25 cellular contexts compared by ENCODE assay signal in the genomic region with DNA sequence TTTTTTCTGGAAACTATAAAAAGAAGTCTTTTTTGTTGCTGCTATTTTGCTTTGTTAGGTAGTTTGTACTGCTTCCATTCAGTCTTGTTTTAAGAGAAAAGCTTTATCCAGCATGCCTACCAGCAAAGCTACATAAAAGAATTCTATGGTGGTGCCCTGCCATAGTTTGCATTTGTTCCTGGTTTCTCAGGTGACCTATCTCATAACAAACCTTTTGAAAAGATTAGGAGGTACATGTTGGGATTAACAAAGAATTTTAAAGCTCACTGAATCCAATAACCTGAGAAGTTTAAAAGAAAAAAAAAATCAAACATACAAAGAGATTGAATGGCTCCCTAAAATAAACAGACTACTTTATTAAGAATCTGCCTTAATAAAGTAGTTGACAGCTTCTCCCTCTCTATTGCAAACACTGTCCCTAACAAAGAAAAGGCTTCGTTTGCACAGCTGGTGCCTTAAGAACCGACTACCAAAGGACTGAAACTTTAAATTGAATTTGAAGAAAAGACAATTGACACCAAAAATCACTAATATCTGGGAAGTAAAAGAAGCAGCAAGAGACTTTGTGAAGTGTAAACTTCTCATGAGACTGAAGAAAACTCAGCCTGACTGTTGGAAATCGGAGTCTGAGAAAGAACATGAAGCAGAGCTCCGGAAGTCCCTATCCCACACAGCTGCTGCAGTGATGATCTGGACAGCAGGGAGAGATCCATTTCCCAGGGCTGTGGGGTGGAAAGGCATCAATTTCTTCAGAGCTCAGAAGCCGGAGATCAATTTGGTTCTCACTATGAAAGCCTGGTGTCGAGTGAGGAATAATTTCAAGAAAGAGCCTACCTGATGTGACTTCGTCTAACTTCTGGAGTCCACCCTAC.
A peak's percentile ranks its signal among the peaks of the same experiment; 100 is the strongest.
DNase-seq lines count a peak whose midpoint lies in the region; ATAC-seq and TF ChIP-seq lines count a peak whose summit lies in the region.
"Had no signal": no experiment of that assay in that cellular context is flagged by ENCODE, and none has a peak within 500 bp of the region (broad histone marks: within the 10 kb centered on the region; RNA-seq: fewer than 3 reads in every experiment).

No MANE protein-coding gene starts in this region.

- H3K4me1 ChIP-seq in Caco-2 (peaks cover 18% of the 10 kb centered on the region), H9 (ENCODE audit: insufficient read depth, low read length) (peaks cover 4% of the 10 kb centered on the region), GM23248 (ENCODE audit: insufficient read depth) (peaks cover 18% of the 10 kb centered on the region)
- H3K4me1 ChIP-seq: adrenal gland, gastrocnemius medialis, prostate gland, sigmoid colon, tibial nerve had no signal

- H3K9me3 ChIP-seq in Caco-2, result peaks cover 8% of the 10 kb centered on the region
- H3K9me3 ChIP-seq in H9 (ENCODE audit: control insufficient read depth, low read depth, low read length), result peaks cover 4% of the 10 kb centered on the region
- H3K9me3 ChIP-seq in GM23248 (ENCODE audit: low read depth), result no peaks in the 10 kb centered on the region
- H3K9me3 ChIP-seq: adrenal gland, gastrocnemius medialis, prostate gland, sigmoid colon had no signal

- H2BK120ac ChIP-seq in H9 (ENCODE audit: low read depth, low read length, poor library complexity, severe bottlenecking), result no peak overlapping the region

- no peak overlapping the region for H4K5ac ChIP-seq in H9 (ENCODE audit: insufficient read length, low read depth, low read length)

- no peak overlapping the region for H2BK5ac ChIP-seq in H9 (ENCODE audit: insufficient read length, low read length)

- peak overlapping the region; percentile 83 for H2BK20ac ChIP-seq in H9 (ENCODE audit: low read depth, low read length, poor library complexity, severe bottlenecking)

- H4K20me1 ChIP-seq in H9 (ENCODE audit: control insufficient read depth, insufficient read depth, insufficient read length), result no peaks in the 10 kb centered on the region
- H4K20me1 ChIP-seq in GM23248 (ENCODE audit: insufficient read depth), result no peaks in the 10 kb centered on the region

- H3K4me3 ChIP-seq in Caco-2 (ENCODE audit: low read depth, low read length), result no peak overlapping the region
- H3K4me3 ChIP-seq in GM23248, result no peak overlapping the region
- H3K4me3 ChIP-seq: adrenal gland, gastrocnemius medialis, K562, prostate gland, sigmoid colon, tibial nerve had no signal

- no peaks in the 10 kb centered on the region for H3K23me2 ChIP-seq in H9 (ENCODE audit: insufficient read length, low read depth, low read length, poor library complexity, severe bottlenecking)

- H3K9ac ChIP-seq in H9 (ENCODE audit: extremely low read depth, insufficient read length, low read length), result no peak overlapping the region
- no peak overlapping the region for H3K9ac ChIP-seq in GM23248

- H3K9me3 Mint-ChIP-seq in Caco-2 (ENCODE audit: unreplicated experiment), result peaks cover 12% of the 10 kb centered on the region
- H3K9me3 Mint-ChIP-seq in H9, result peaks cover 10 to 15% of the 10 kb centered on the region in 2 experiments
- H3K9me3 Mint-ChIP-seq in brain, result peaks cover under 1 to 11% (median 8%) of the 10 kb centered on the region in 5 experiments
- peaks cover 11% of the 10 kb centered on the region for H3K9me3 Mint-ChIP-seq in nephron
- H3K9me3 Mint-ChIP-seq: activated CD4-positive, alpha-beta memory T cell treated with anti-CD3 and anti-CD28 coated beads, Interleukin-2, amount 10 ng/mL, durations not matched to agents 7 days and 5 days; stimulated activated effector memory CD8-positive, alpha-beta T cell treated with anti-CD3 and anti-CD28 coated beads, Interleukin-12 subunit alpha, Interleukin-12 subunit beta, amount 100 ng/mL, for 72 hours had no signal

- no peaks in the 10 kb centered on the region for H3K9me2 ChIP-seq in GM23248 (ENCODE audit: insufficient read depth)

- no peak overlapping the region for H2AK5ac ChIP-seq in H9 (ENCODE audit: insufficient read length, low read length)

- no TSS peak for BruUV-seq in Caco-2 (replicated peaks; lab: Mats Ljungman, UMichigan)

- H2BK15ac ChIP-seq in H9 (ENCODE audit: low read depth, low read length), result no peak overlapping the region

- H3K79me1 ChIP-seq in H9 (ENCODE audit: insufficient read depth, low read depth, low read length, poor library complexity, severe bottlenecking), result no peaks in the 10 kb centered on the region

- H3K27ac ChIP-seq in H9 (ENCODE audit: insufficient read length, low read depth, low read length), result no peak overlapping the region
- H3K27ac ChIP-seq in GM23248, result no peak overlapping the region
- H3K27ac ChIP-seq: adrenal gland, gastrocnemius medialis, prostate gland, sigmoid colon, tibial nerve had no signal

- no peak overlapping the region for H3K56ac ChIP-seq in H9 (ENCODE audit: insufficient read length, low read depth, low read length)

- H4K8ac ChIP-seq in H9 (replicated peaks; ENCODE audit: insufficient read length, low read depth, low read length), result no peak overlapping the region

- no peaks in the 10 kb centered on the region for H3K27me3 Mint-ChIP-seq in Caco-2 (ENCODE audit: insufficient read depth, unreplicated experiment)
- no peaks in the 10 kb centered on the region for H3K27me3 Mint-ChIP-seq in H9 (ENCODE audit: low read depth)
- peaks cover 3% of the 10 kb centered on the region for H3K27me3 Mint-ChIP-seq in brain
- H3K27me3 Mint-ChIP-seq in nephron (ENCODE audit: low read depth), result no peaks in the 10 kb centered on the region
- H3K27me3 Mint-ChIP-seq: activated naive CD4-positive, alpha-beta T cell treated with anti-CD3 and anti-CD28 coated beads, Interleukin-2, amount 10 ng/mL, durations not matched to agents 7 days and 5 days had no signal

- WGBS in H9 (ENCODE audit: extremely low coverage, insufficient read length, low lambda C conversion rate), result no CpG with 5 or more reads among the region's 7 CpGs
- 65 to 71% methylated on average over 7 of the region's 7 CpGs for WGBS in GM23248 (ENCODE audit: low coverage in 1 of 2, low lambda C conversion rate in 2 of 2, missing lambda C conversion rate in 2 of 2), 2 experiments

- peak overlapping the region; percentile 32 for H3K27ac Mint-ChIP-seq in Caco-2 (ENCODE audit: unreplicated experiment)
- H3K27ac Mint-ChIP-seq in H9, result peak overlapping the region in 2 of 3 experiments; percentile 53 to 86; a peak in 4 of 7 replicates
- peak overlapping the region in 4 of 5 experiments; percentile 61 to 92 (median 71) for H3K27ac Mint-ChIP-seq in brain
- H3K27ac Mint-ChIP-seq in nephron, result peak overlapping the region; percentile 25 to 73 (median 65)
- H3K27ac Mint-ChIP-seq: activated CD4-positive, alpha-beta memory T cell treated with anti-CD3 and anti-CD28 coated beads, Interleukin-2, amount 10 ng/mL, durations not matched to agents 7 days and 5 days; activated naive CD4-positive, alpha-beta T cell treated with anti-CD3 and anti-CD28 coated beads, Interleukin-2, amount 10 ng/mL, durations not matched to agents 7 days and 5 days; CD8-positive, alpha-beta memory T cell; stimulated activated effector memory CD8-positive, alpha-beta T cell treated with anti-CD3 and anti-CD28 coated beads, Interleukin-12 subunit alpha, Interleukin-12 subunit beta, amount 100 ng/mL, for 72 hours had no signal

- H3K4me2 ChIP-seq in H9 (ENCODE audit: insufficient read depth, insufficient read length, low read length) (no peak overlapping the region), GM23248 (ENCODE audit: unreplicated experiment) (no peak overlapping the region)

- H3K4me3 Mint-ChIP-seq in Caco-2 (ENCODE audit: unreplicated experiment), result no peak overlapping the region
- H3K4me3 Mint-ChIP-seq in H9, result no peak overlapping the region
- H3K4me3 Mint-ChIP-seq in brain, result peak overlapping the region in 3 of 5 experiments; percentile 22 to 65 (median 62)
- H3K4me3 Mint-ChIP-seq in nephron, result no peak overlapping the region
- H3K4me3 Mint-ChIP-seq: activated CD4-positive, alpha-beta memory T cell treated with anti-CD3 and anti-CD28 coated beads, Interleukin-2, amount 10 ng/mL, durations not matched to agents 7 days and 5 days; activated naive CD4-positive, alpha-beta T cell treated with anti-CD3 and anti-CD28 coated beads, Interleukin-2, amount 10 ng/mL, durations not matched to agents 7 days and 5 days; CD8-positive, alpha-beta memory T cell; stimulated activated effector memory CD8-positive, alpha-beta T cell treated with anti-CD3 and anti-CD28 coated beads, Interleukin-12 subunit alpha, Interleukin-12 subunit beta, amount 100 ng/mL, for 72 hours had no signal

- CTCF ChIA-PET in Caco-2 (lab: Charles Lee), result no interaction called here

- in situ Hi-C loops in GM23248 (cut with MboI), result no loop called here

- ATAC-seq in HG03442 (IDR thresholded peaks at IDR 0.05; ENCODE audit: unreplicated experiment), result no peak
- ATAC-seq: gastrocnemius medialis; K562; stimulated activated effector memory CD8-positive, alpha-beta T cell treated with anti-CD3 and anti-CD28 coated beads, Interleukin-12 subunit alpha, Interleukin-12 subunit beta, amount 100 ng/mL, for 72 hours had no signal

- no peak for DNase-seq in Caco-2
- DNase-seq in H9, result no peak
- no peak for DNase-seq in SK-N-DZ (ENCODE audit: low spot score)
- no peak for DNase-seq in GM23248
- no peak for DNase-seq in COLO668 (lab: John Stamatoyannopoulos, UW; ENCODE audit: unreplicated experiment)
- DNase-seq: activated CD4-positive, alpha-beta memory T cell treated with anti-CD3 and anti-CD28 coated beads, Interleukin-2, amount 10 ng/mL, durations not matched to agents 7 days and 5 days; activated CD4-positive, CD25-positive, alpha-beta regulatory T cell treated with anti-CD3 and anti-CD28 coated beads, Interleukin-2, amount 50 U/mL, for 72 hours; activated CD8-positive, alpha-beta memory T cell treated with anti-CD3 and anti-CD28 coated beads, Interleukin-2, amount 50 U/mL, for 4 hours; activated naive CD4-positive, alpha-beta T cell treated with anti-CD3 and anti-CD28 coated beads, Interleukin-2, amount 10 ng/mL, durations not matched to agents 7 days and 5 days; adrenal gland; CD8-positive, alpha-beta memory T cell; gastrocnemius medialis; hypothalamus; NCI-H1092; NCI-H187 treated with DMSO at 0.1 percent for 48 hours; NCI-H524 treated with DMSO at 0.1 percent for 48 hours; SHP77; sigmoid colon had no signal

- TF ChIP-seq CTCF in Caco-2 (IDR thresholded peaks at IDR 0.05; ENCODE audit: insufficient read depth in 1 of 2, low read depth in 1 of 2, low read length in 1 of 2, severe bottlenecking in 1 of 2, unreplicated experiment in 1 of 2) (no peak), H9 (conservative IDR thresholded peaks at IDR 0.05) (no peak), brain (conservative IDR thresholded peaks at IDR 0.05) (no peak), nephron (IDR thresholded peaks at IDR 0.05; ENCODE audit: unreplicated experiment in 3 of 3) (no peak)

- H3K4me1 Mint-ChIP-seq in Caco-2 (ENCODE audit: low read depth, unreplicated experiment) (peaks cover 8% of the 10 kb centered on the region), H9 (peaks cover 22 to 34% of the 10 kb centered on the region in 2 experiments), brain (peaks cover 12% of the 10 kb centered on the region), nephron (no peaks in the 10 kb centered on the region)
- H3K4me1 Mint-ChIP-seq: activated CD4-positive, alpha-beta memory T cell treated with anti-CD3 and anti-CD28 coated beads, Interleukin-2, amount 10 ng/mL, durations not matched to agents 7 days and 5 days; activated naive CD4-positive, alpha-beta T cell treated with anti-CD3 and anti-CD28 coated beads, Interleukin-2, amount 10 ng/mL, durations not matched to agents 7 days and 5 days; CD8-positive, alpha-beta memory T cell; stimulated activated effector memory CD8-positive, alpha-beta T cell treated with anti-CD3 and anti-CD28 coated beads, Interleukin-12 subunit alpha, Interleukin-12 subunit beta, amount 100 ng/mL, for 72 hours had no signal

- peak overlapping the region; percentile 62 for H2AFZ ChIP-seq in H9 (ENCODE audit: low read length)
- H2AFZ ChIP-seq in GM23248, result no peak overlapping the region

- H3K79me2 ChIP-seq in H9 (ENCODE audit: insufficient read depth, low read length) (no peaks in the 10 kb centered on the region), GM23248 (ENCODE audit: insufficient read depth) (no peaks in the 10 kb centered on the region)

- no peak overlapping the region for H3K4ac ChIP-seq in H9 (ENCODE audit: low read depth, low read length)

- H3T11ph ChIP-seq in H9 (ENCODE audit: low read length), result no peak overlapping the region

- POLR2A ChIA-PET in Caco-2 (lab: Charles Lee), result no interaction called here

- peak overlapping the region; percentile 38 for H3K18ac ChIP-seq in H9 (ENCODE audit: insufficient read length, low read depth, low read length)

- H4K91ac ChIP-seq in H9 (ENCODE audit: insufficient read length, low read depth, low read length), result no peak overlapping the region

- no peak overlapping the region for H2BK12ac ChIP-seq in H9 (ENCODE audit: insufficient read length, low read depth, low read length)

- no peak overlapping the region for H3K23ac ChIP-seq in H9 (ENCODE audit: insufficient read length, low read depth, low read length)

- intact Hi-C loops in Caco-2 (cut with micrococcal nuclease; ENCODE audit: unreplicated experiment), result no loop called here

- H3F3A ChIP-seq in GM23248 (ENCODE audit: insufficient read depth), result peaks cover 8% of the 10 kb centered on the region; the same call in 1 of the 2 replicates

- no peaks in the 10 kb centered on the region for H3K27me3 ChIP-seq in Caco-2 (replicated peaks; ENCODE audit: control insufficient read depth, insufficient read depth, low read length)
- H3K27me3 ChIP-seq in H9 (ENCODE audit: insufficient read depth, low read length), result no peaks in the 10 kb centered on the region
- no peaks in the 10 kb centered on the region for H3K27me3 ChIP-seq in GM23248 (replicated peaks; ENCODE audit: insufficient read depth)
- H3K27me3 ChIP-seq: adrenal gland, gastrocnemius medialis, sigmoid colon, tibial nerve had no signal

- H3K14ac ChIP-seq in H9 (ENCODE audit: insufficient read depth, low read length), result peak overlapping the region; percentile 65; the same call in 1 of the 2 replicates

- H3K36me3 ChIP-seq in Caco-2 (ENCODE audit: control insufficient read depth, insufficient read depth, low read length), result no peaks in the 10 kb centered on the region
- H3K36me3 ChIP-seq in GM23248 (ENCODE audit: low read depth), result no peaks in the 10 kb centered on the region
- H3K36me3 ChIP-seq: adrenal gland, gastrocnemius medialis, prostate gland, sigmoid colon, tibial nerve had no signal

- H3K36me3 Mint-ChIP-seq in Caco-2 (ENCODE audit: insufficient read depth, unreplicated experiment) (no peaks in the 10 kb centered on the region), H9 (ENCODE audit: insufficient read depth in 1 of 3, low read depth in 3 of 3) (peaks cover 8 to 23% (median 9%) of the 10 kb centered on the region in 3 experiments), brain (no peaks in the 10 kb centered on the region), nephron (ENCODE audit: low read depth) (peaks cover 1% of the 10 kb centered on the region)
- H3K36me3 Mint-ChIP-seq: activated naive CD4-positive, alpha-beta T cell treated with anti-CD3 and anti-CD28 coated beads, Interleukin-2, amount 10 ng/mL, durations not matched to agents 7 days and 5 days; CD8-positive, alpha-beta memory T cell; stimulated activated effector memory CD8-positive, alpha-beta T cell treated with anti-CD3 and anti-CD28 coated beads, Interleukin-12 subunit alpha, Interleukin-12 subunit beta, amount 100 ng/mL, for 72 hours had no signal

Comparison
In these comparisons a context has a peak if more than half of its experiments do, and no peak if none do; other contexts are left out.
1. H3K4me3 Mint-ChIP-seq: peak in brain (3 of 5); none in Caco-2 (single experiment), H9 (0 of 2) and nephron (0 of 3).
2. Peak in every context shown above with its lines, with median percentiles within 50 percentile points of each other: H3K27ac Mint-ChIP-seq.